In the genomic region with DNA sequence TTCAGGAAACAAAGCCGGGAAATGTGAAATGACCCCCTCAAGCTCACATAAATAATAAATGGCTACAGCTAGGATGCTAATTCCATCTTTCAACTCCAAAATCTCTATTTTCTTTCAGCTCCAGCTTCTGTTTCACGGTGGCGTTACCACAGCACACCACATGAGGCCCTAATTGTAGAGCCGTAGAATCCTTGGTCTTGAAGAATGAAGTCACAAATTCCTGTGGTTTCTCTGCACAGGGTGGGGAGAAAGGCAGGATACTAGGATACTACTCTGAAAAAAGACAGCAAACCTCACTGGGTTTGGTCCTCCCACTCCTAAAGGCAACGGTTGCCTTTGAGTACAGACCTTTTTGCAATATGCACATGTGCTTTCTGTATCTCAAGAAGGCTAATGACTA, we compare ENCODE assay signal across 9 cellular contexts.
DNase-seq lines count a peak whose midpoint lies in the region; TF ChIP-seq lines count a peak whose summit lies in the region.
"Had no signal": no experiment of that assay in that cellular context is flagged by ENCODE, and none has a peak within 500 bp of the region (broad histone marks: within the 10 kb centered on the region; RNA-seq: fewer than 3 reads in every experiment).

No MANE protein-coding gene starts in this region.

- H3K36me3 ChIP-seq in SK-N-MC (ENCODE audit: insufficient read depth, low read length) = no peaks in the 10 kb centered on the region

- TF ChIP-seq CTCF in fibroblast of mammary gland (conservative IDR thresholded peaks at IDR 0.05; ENCODE audit: control insufficient read depth, insufficient read depth, low read depth, low read length) = peak; percentile 52

- DNase-seq in GOT3 (lab: John Stamatoyannopoulos, UW) (peak; percentile 16), SK-N-MC (ENCODE audit: low read depth, low spot score) (peak; percentile 74), fibroblast of mammary gland (ENCODE audit: low read depth) (peak; percentile 96), smooth muscle cell of the brain vasculature (ENCODE audit: low read depth, low spot score) (peak; percentile 66), NCI-H2029 (lab: John Stamatoyannopoulos, UW) (no peak), NCI-H345 (lab: John Stamatoyannopoulos, UW) (no peak)
- DNase-seq in stimulated activated CD4-positive, alpha-beta T cell treated with anti-CD3 and anti-CD28 coated beads, Interleukin-2, amount 100 ng/mL, for 24 hours = no peak
- DNase-seq: NCI-H146, posterior cingulate gyrus had no signal

- no peak overlapping the region for H3K9ac ChIP-seq in SK-N-MC (ENCODE audit: insufficient read length)

- H3K9me3 ChIP-seq in SK-N-MC (ENCODE audit: low read depth, low read length) = no peaks in the 10 kb centered on the region

- peak overlapping the region; percentile 30; the same call in 1 of the 2 replicates for H3K27ac ChIP-seq in SK-N-MC

- H3K4me3 ChIP-seq in SK-N-MC (peak overlapping the region; percentile 45; the same call in 1 of the 2 replicates), fibroblast of mammary gland (ENCODE audit: control insufficient read depth, low read depth, low read length) (no peak overlapping the region)

Comparison
In these comparisons a context has a peak if more than half of its experiments do, and no peak if none do; other contexts are left out.
1. DNase-seq: peak in GOT3 (single experiment), SK-N-MC (single experiment), fibroblast of mammary gland (single experiment) and smooth muscle cell of the brain vasculature (single experiment); none in NCI-H2029 (single experiment), stimulated activated CD4-positive, alpha-beta T cell treated with anti-CD3 and anti-CD28 coated beads, Interleukin-2, amount 100 ng/mL, for 24 hours (0 of 2) and NCI-H345 (single experiment).